8 cellular contexts compared by ENCODE assay signal in the genomic region with DNA sequence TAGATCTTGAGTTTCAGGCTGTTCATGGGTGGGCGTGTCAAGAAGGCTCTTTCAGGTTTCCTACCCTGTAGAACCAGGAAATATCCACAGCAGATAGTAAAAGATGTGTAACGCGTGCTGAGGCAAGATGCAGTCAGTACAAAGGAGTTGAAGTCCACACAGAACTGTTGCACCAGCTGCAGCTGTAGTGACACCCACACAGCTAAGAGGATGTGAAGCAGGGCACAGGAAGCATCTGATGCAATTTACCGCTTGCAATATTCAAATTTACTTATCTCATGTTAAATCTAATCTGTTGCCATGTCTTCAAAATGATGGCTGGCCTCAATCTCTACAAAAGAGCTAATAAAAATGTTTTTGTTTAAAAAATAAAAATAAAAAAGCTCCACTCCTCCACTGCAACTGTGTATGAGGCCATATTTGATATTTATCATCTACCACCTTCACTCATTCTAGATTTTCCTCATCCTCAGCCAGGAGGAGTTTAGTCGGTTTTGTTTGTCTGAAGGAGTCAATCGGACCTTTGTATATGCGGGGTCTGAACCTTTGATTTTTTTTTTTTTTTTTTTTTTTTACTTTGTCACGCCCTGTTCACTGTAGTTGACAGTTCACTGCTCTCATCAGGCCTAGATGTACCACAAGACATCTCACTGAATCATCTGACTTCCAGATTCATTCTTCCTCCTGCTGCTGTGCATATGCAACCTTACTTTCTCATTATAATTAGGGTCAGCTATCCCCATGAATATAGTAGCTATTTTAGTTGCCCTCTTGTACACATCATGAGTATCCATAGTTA.
DNase-seq lines count a peak whose midpoint lies in the region; ATAC-seq, FAIRE-seq and TF ChIP-seq lines count a peak whose summit lies in the region.

No MANE protein-coding gene starts in this region.

- no peaks in the 10 kb centered on the region for H4K20me1 ChIP-seq in hepatocyte (ENCODE audit: insufficient read depth, poor library complexity, severe bottlenecking)

- peaks cover 3% of the 10 kb centered on the region for H3K27me3 ChIP-seq in hepatocyte

- no peaks in the 10 kb centered on the region for H3K79me2 ChIP-seq in hepatocyte

- H3K4me1 ChIP-seq in hepatocyte (ENCODE audit: insufficient read depth): no peaks in the 10 kb centered on the region

- TF ChIP-seq CTCF in hepatocyte (IDR thresholded peaks at IDR 0.05; ENCODE audit: poor library complexity): no peak
- TF ChIP-seq CTCF in GM13977 (IDR thresholded peaks at IDR 0.05; ENCODE audit: extremely low read depth, insufficient read depth, missing control alignments): no peak

- H3K9me3 ChIP-seq in hepatocyte (ENCODE audit: low read depth): no peaks in the 10 kb centered on the region

- in situ Hi-C loops in ACHN (cut with HindIII; ENCODE audit: low pct_ligation_motif_present, low pct_unique_long_range_greater_than_20kb, low sequenced_read_pairs) (no loop called here), GM13977 (cut with MboI; ENCODE audit: low pct_unique_long_range_greater_than_20kb, low sequenced_read_pairs, unreplicated experiment) (no loop called here)

- peak; percentile 63 for ATAC-seq in HG02870 (IDR thresholded peaks at IDR 0.05; ENCODE audit: unreplicated experiment)
- ATAC-seq in HG02970 (IDR thresholded peaks at IDR 0.05; ENCODE audit: low FRiP score, unreplicated experiment): no peak
- no peak for ATAC-seq in GM18873 (IDR thresholded peaks at IDR 0.05; ENCODE audit: low FRiP score, unreplicated experiment)

- H3K9me2 ChIP-seq in hepatocyte (replicated peaks; ENCODE audit: insufficient read depth): no peaks in the 10 kb centered on the region

- H3K27ac ChIP-seq in hepatocyte: no peak overlapping the region

- WGBS in hepatocyte (ENCODE audit: low lambda C conversion rate, missing lambda C conversion rate): 95% methylated on average over 8 of the region's 8 CpGs

- H2AFZ ChIP-seq in hepatocyte: no peak overlapping the region

- no peak overlapping the region for H3K4me2 ChIP-seq in hepatocyte

- peak; percentile 75 for FAIRE-seq in GM18507 (lab: Jason Lieb, UNC)

- H3K36me3 ChIP-seq in hepatocyte (replicated peaks; ENCODE audit: insufficient read depth, low read depth): no peaks in the 10 kb centered on the region

- H3K4me3 ChIP-seq in hepatocyte: no peak overlapping the region

- DNase-seq in GM18507 (ENCODE audit: extremely low spot score, insufficient read length, low read depth): no peak
- peak; percentile 65 for DNase-seq in T-helper 22 cell (ENCODE audit: low read depth)
- DNase-seq in hepatocyte (ENCODE audit: low spot score): peak; percentile 6
- no peak for DNase-seq in ACHN
- DNase-seq in GM13977 (ENCODE audit: low spot score): no peak

Comparison
In these comparisons a context has a peak if more than half of its experiments do, and no peak if none do; other contexts are left out.
1. DNase-seq: peak in T-helper 22 cell (single experiment) and hepatocyte (single experiment); none in GM18507 (single experiment), ACHN (single experiment) and GM13977 (single experiment).